Comparison of ENCODE assay signal across 8 cellular contexts in genomic region chr5:170681013-170681433, GRCh38.
A peak's percentile ranks its signal among the peaks of the same experiment; 100 is the strongest.
DNase-seq lines count a peak whose midpoint lies in the region; ATAC-seq and TF ChIP-seq lines count a peak whose summit lies in the region.

No MANE protein-coding gene starts in this region.

- H3K27ac ChIP-seq in adrenal gland (no peak overlapping the region), vagina (no peak overlapping the region)

- intact Hi-C loops in adrenal gland (cut with DNase I), result no loop called here
- intact Hi-C loops in vagina (cut with DNase I), result no loop called here

- WGBS in adrenal gland, 4 donors, result 1% methylated on average over 27 to 28 of the region's 28 CpGs

- H3K4me3 Mint-ChIP-seq in stimulated activated naive B cell treated with anti-CD40 and anti-IgM and Interleukin-4, amounts not matched to agents 10 μg/mL and 1 μg/mL and 100 μg/mL, for 72 hours, result no peak overlapping the region

- no peak overlapping the region for H3K27ac Mint-ChIP-seq in stimulated activated naive B cell treated with anti-CD40 and anti-IgM and Interleukin-4, amounts not matched to agents 10 μg/mL and 1 μg/mL and 100 μg/mL, for 72 hours

- DNase-seq in CD1c-positive myeloid dendritic cell (ENCODE audit: extremely low spot score) (peak; percentile 49), M059J (ENCODE audit: low read depth) (peak; percentile 25), adrenal gland (peak; percentile 30 to 55 (median 35)), kidney glomerular epithelial cell (lab: John Stamatoyannopoulos, UW) (peak; percentile 30), HCEC 1CT (no peak), vagina (ENCODE audit: extremely low spot score in 2 of 2) (no peak)
- DNase-seq in stimulated activated naive B cell treated with anti-CD40 and anti-IgM and Interleukin-4, amounts not matched to agents 10 μg/mL and 1 μg/mL and 100 μg/mL, for 72 hours, result peak; percentile 12

- peak; percentile 46 for ATAC-seq in GM21360 (IDR thresholded peaks at IDR 0.05; ENCODE audit: unreplicated experiment)
- peak; percentile 72 to 74 for ATAC-seq in stimulated activated naive B cell treated with anti-CD40 and anti-IgM and Interleukin-4, amounts not matched to agents 10 μg/mL and 1 μg/mL and 100 μg/mL, for 72 hours (replicated peaks)

- TF ChIP-seq POLR2A in adrenal gland (IDR thresholded peaks at IDR 0.05) (no peak), vagina (IDR thresholded peaks at IDR 0.05) (no peak)

- H3K9me3 ChIP-seq in adrenal gland (replicated peaks in 1 of 3), result no peaks in the 10 kb centered on the region
- no peaks in the 10 kb centered on the region for H3K9me3 ChIP-seq in vagina

- no peaks in the 10 kb centered on the region for H3K36me3 Mint-ChIP-seq in stimulated activated naive B cell treated with anti-CD40 and anti-IgM and Interleukin-4, amounts not matched to agents 10 μg/mL and 1 μg/mL and 100 μg/mL, for 72 hours

- H3K27me3 Mint-ChIP-seq in stimulated activated naive B cell treated with anti-CD40 and anti-IgM and Interleukin-4, amounts not matched to agents 10 μg/mL and 1 μg/mL and 100 μg/mL, for 72 hours, result peaks cover 41 to 49% of the 10 kb centered on the region in 2 donors

- peaks cover 4% of the 10 kb centered on the region in 2 donors for H3K4me1 ChIP-seq in adrenal gland (replicated peaks in 1 of 2)
- H3K4me1 ChIP-seq in vagina, result no peaks in the 10 kb centered on the region

- peaks cover 0 to 7% of the 10 kb centered on the region in 2 donors for H3K4me1 Mint-ChIP-seq in stimulated activated naive B cell treated with anti-CD40 and anti-IgM and Interleukin-4, amounts not matched to agents 10 μg/mL and 1 μg/mL and 100 μg/mL, for 72 hours

- H3K4me3 ChIP-seq in adrenal gland, result peak overlapping the region in 1 of 4 donors; percentile 26
- no peak overlapping the region for H3K4me3 ChIP-seq in vagina

- TF ChIP-seq CTCF in adrenal gland (IDR thresholded peaks at IDR 0.05) (no peak), vagina (IDR thresholded peaks at IDR 0.05) (no peak)

- no peaks in the 10 kb centered on the region for H3K36me3 ChIP-seq in adrenal gland (replicated peaks in 1 of 2)
- no peaks in the 10 kb centered on the region for H3K36me3 ChIP-seq in vagina

- H3K27me3 ChIP-seq in adrenal gland (peaks cover 10% of the 10 kb centered on the region), vagina (no peaks in the 10 kb centered on the region)

- H3K9me3 Mint-ChIP-seq in stimulated activated naive B cell treated with anti-CD40 and anti-IgM and Interleukin-4, amounts not matched to agents 10 μg/mL and 1 μg/mL and 100 μg/mL, for 72 hours, result peaks cover 0 to 1% of the 10 kb centered on the region in 2 donors

Comparison
In these comparisons a context has a peak if more than half of its experiments do, and no peak if none do; other contexts are left out.
1. DNase-seq: peak in CD1c-positive myeloid dendritic cell (single experiment), M059J (single experiment), adrenal gland (7 of 7), kidney glomerular epithelial cell (single experiment) and stimulated activated naive B cell treated with anti-CD40 and anti-IgM and Interleukin-4, amounts not matched to agents 10 μg/mL and 1 μg/mL and 100 μg/mL, for 72 hours (single experiment); none in HCEC 1CT (single experiment) and vagina (0 of 2).